1 cellular context compared by ENCODE assay signal in the genomic region with DNA sequence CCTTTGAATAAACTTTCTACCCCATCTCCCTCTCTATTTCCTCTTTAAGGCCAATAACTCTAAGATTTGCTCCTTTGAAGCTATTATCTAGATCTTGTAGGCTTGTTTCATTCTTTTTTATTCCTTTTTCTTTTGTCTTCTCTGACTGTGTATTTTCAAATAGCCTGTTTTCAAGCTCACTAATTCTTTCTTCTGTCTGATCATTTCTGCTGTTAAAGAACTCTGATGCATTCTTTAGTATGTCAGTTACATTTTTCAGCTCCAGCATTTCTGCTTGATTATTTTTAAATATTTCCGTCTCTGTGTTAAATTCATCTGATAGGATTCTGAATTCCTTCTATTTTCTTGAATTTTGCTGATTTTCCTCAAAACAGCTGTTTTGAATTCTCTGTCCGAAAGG.
TF ChIP-seq lines count a peak whose summit lies in the region.

No MANE protein-coding gene starts in this region.

TF ChIP-seq in K562, 482 proteins besides CTCF, POLR2A, EP300 and RAD21 (continued from another document):
- TF ChIP-seq, protein P1, sequence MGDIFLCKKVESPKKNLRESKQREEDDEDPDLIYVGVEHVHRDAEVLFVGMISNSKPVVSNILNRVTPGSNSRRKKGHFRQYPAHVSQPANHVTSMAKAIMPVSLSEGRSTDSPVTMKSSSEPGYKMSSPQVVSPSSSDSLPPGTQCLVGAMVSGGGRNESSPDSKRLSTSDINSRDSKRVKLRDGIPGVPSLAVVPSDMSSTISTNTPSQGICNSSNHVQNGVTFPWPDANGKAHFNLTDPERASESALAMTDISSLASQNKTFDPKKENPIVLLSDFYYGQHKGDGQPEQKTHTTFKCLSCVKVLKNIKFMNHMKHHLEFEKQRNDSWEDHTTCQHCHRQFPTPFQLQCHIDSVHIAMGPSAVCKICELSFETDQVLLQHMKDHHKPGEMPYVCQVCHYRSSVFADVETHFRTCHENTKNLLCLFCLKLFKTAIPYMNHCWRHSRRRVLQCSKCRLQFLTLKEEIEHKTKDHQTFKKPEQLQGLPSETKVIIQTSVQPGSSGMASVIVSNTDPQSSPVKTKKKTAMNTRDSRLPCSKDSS (IDR thresholded peaks at IDR 0.05; ENCODE audit: low read depth, partially characterized antibody): peak; percentile 91
- TF ChIP-seq SMC3 (conservative IDR thresholded peaks at IDR 0.05; ENCODE audit: insufficient read depth, low read depth, low read length): no peak
- no peak for TF ChIP-seq ZNF197 (CRISPR knock-in tag; IDR thresholded peaks at IDR 0.05; ENCODE audit: low read depth)
- no peak for TF ChIP-seq FIP1L1 (IDR thresholded peaks at IDR 0.05; ENCODE audit: low read depth, low read length, poor library complexity, severe bottlenecking)
- TF ChIP-seq ZNF561 (CRISPR knock-in tag; conservative IDR thresholded peaks at IDR 0.05): no peak
- no peak for TF ChIP-seq U2AF1 (optimal IDR thresholded peaks at IDR 0.05; ENCODE audit: low read depth, low read length)
- TF ChIP-seq POLR2G (IDR thresholded peaks at IDR 0.05; ENCODE audit: low read depth, low read length): no peak
- no peak for TF ChIP-seq PML (IDR thresholded peaks at IDR 0.05; ENCODE audit: low read length)
- TF ChIP-seq, protein P2, sequence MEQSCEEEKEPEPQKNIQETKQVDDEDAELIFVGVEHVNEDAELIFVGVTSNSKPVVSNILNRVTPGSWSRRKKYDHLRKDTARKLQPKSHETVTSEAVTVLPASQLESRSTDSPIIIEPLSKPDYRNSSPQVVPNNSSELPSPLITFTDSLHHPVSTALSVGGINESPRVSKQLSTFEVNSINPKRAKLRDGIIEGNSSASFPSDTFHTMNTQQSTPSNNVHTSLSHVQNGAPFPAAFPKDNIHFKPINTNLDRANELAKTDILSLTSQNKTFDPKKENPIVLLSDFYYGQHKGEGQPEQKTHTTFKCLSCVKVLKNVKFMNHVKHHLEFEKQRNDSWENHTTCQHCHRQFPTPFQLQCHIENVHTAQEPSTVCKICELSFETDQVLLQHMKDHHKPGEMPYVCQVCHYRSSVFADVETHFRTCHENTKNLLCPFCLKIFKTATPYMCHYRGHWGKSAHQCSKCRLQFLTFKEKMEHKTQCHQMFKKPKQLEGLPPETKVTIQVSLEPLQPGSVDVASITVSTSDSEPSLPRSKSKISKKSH (CRISPR knock-in tag; IDR thresholded peaks at IDR 0.05): peak; percentile 93
- TF ChIP-seq HNRNPH1 (optimal IDR thresholded peaks at IDR 0.05; ENCODE audit: low read depth, low read length): no peak
TF ChIP-seq in K562: peak in this region for 9.
